12 cellular contexts compared by ENCODE assay signal in the genomic region with DNA sequence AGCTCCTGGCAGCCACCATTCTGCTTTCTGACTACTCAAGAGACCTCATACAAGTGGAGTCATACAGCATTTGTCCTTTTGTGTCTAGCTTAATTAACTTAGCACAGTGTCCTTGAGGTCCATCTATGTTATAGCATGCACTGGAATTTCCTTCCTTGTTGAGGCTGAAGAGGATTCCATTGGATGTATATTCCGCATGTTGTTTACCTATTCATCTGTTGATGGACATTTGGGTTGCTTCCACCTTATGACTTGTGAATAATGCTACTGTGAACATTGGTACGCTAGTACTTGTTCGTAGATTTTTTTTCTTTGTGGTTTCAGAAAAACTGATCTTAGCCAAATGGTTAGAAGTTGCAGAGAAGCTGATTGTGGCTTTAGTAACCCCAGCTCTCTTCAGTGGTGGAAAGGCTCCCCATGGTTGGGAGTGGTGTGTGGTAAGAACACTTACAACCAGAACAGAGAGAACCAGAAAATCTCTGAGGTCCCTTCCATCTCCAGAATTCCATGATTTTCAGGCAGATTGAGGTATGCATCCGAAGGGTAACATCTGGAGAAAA.
A peak's percentile ranks its signal among the peaks of the same experiment; 100 is the strongest.
DNase-seq lines count a peak whose midpoint lies in the region; ATAC-seq and TF ChIP-seq lines count a peak whose summit lies in the region.
"Had no signal": no experiment of that assay in that cellular context is flagged by ENCODE, and none has a peak within 500 bp of the region (broad histone marks: within the 10 kb centered on the region; RNA-seq: fewer than 3 reads in every experiment).

No MANE protein-coding gene starts in this region.

- no peaks in the 10 kb centered on the region for H3K36me3 ChIP-seq in DND-41 (ENCODE audit: insufficient read depth, low read length)
- H3K36me3 ChIP-seq: cardiac muscle cell had no signal

- no peaks in the 10 kb centered on the region for H3K79me2 ChIP-seq in DND-41 (ENCODE audit: insufficient read depth, low read length)

- no peaks in the 10 kb centered on the region for H3K4me1 ChIP-seq in DND-41 (ENCODE audit: insufficient read depth, low read length)

- ATAC-seq in DND-41 (ENCODE audit: insufficient read depth, low read depth): 0 out of 3 replicates have a peak, but pooled peaks have one; percentile 47
- ATAC-seq: left colon had no signal

- H3K27me3 ChIP-seq in DND-41 (ENCODE audit: insufficient read depth, low read length, poor library complexity): peaks cover 11% of the 10 kb centered on the region
- H3K27me3 ChIP-seq: cardiac muscle cell had no signal

- no peak overlapping the region for H3K4me2 ChIP-seq in DND-41 (ENCODE audit: insufficient read depth, low read length)

- no peak overlapping the region for H3K4me3 ChIP-seq in DND-41 (ENCODE audit: low read depth in 1 of 2, low read length in 2 of 2)
- H3K4me3 ChIP-seq in skin epidermis: no peak overlapping the region
- H3K4me3 ChIP-seq: cardiac muscle cell had no signal

- no peak overlapping the region for H3K9ac ChIP-seq in DND-41 (ENCODE audit: low read depth, low read length)

- DNase-seq in DND-41 (no peak), fibroblast of gingiva (ENCODE audit: low read depth) (peak; percentile 36), NCI-H69 (lab: John Stamatoyannopoulos, UW) (no peak), HCEC 1CT (no peak)
- DNase-seq in NK-92 treated with Interleukin-12 subunit alpha and Interleukin-12 subunit beta, amount 100 ng/mL, for 24 hours (lab: John Stamatoyannopoulos, UW): no peak
- no peak for DNase-seq in activated naive CD4-positive, alpha-beta T cell treated with Interleukin-2 at 50 U/mL for 16 hours
- DNase-seq: GDM1, left colon, NCI-H1048 had no signal

- no peaks in the 10 kb centered on the region for H4K20me1 ChIP-seq in DND-41 (ENCODE audit: insufficient read depth, low read length)

- H3K9me3 ChIP-seq in DND-41 (ENCODE audit: insufficient read depth, low read length, severe bottlenecking): no peaks in the 10 kb centered on the region

- TF ChIP-seq CTCF in DND-41 (IDR thresholded peaks at IDR 0.05; ENCODE audit: borderline replicate concordance, extremely low read depth, low read length, poor library complexity, severe bottlenecking): no peak

- H3K27ac ChIP-seq in DND-41 (ENCODE audit: low read length) (no peak overlapping the region), angular gyrus (ENCODE audit: low read depth, low read length) (peak overlapping the region; percentile 69), skin epidermis (peak overlapping the region in 15 of 21 experiments; percentile 20 to 89 (median 68))
- H3K27ac ChIP-seq: cardiac muscle cell had no signal

- no peak overlapping the region for H2AFZ ChIP-seq in DND-41 (ENCODE audit: low read depth, low read length)
